Comparison of ENCODE assay signal across 10 cellular contexts in genomic region chr3:179181993-179182551, GRCh38. TPM values are rescaled to one million over a fixed set of nuclear protein-coding genes. Genes with fewer than 3 reads are reported as not detected.
A peak's percentile ranks its signal among the peaks of the same experiment; 100 is the strongest.
DNase-seq lines count a peak whose midpoint lies in the region; ATAC-seq, FAIRE-seq and TF ChIP-seq lines count a peak whose summit lies in the region.
"Had no signal": no experiment of that assay in that cellular context is flagged by ENCODE, and none has a peak within 500 bp of the region (broad histone marks: within the 10 kb centered on the region; RNA-seq: fewer than 3 reads in every experiment).

No MANE protein-coding gene starts in this region.

- WGBS in GM12878 (ENCODE audit: insufficient coverage, insufficient replicate concordance, low lambda C conversion rate, missing lambda C conversion rate), result 47% methylated on average over 4 of the region's 4 CpGs

- DNase-seq in ELR (ENCODE audit: low read depth) (peak; percentile 62), KBM-7 (peak; percentile 51), GM12878 (ENCODE audit: low read depth, low spot score) (no peak), SHP77 (lab: John Stamatoyannopoulos, UW) (no peak), islet precursor cell (no peak), cerebellar cortex (ENCODE audit: low spot score) (no peak)

- no peak overlapping the region for H3K9ac ChIP-seq in GM12878 (ENCODE audit: control insufficient read depth, insufficient read depth, low read length)
- H3K9ac ChIP-seq: parathyroid adenoma had no signal

- peaks cover 6% of the 10 kb centered on the region for H3K79me2 ChIP-seq in GM12878 (ENCODE audit: control insufficient read depth, insufficient read depth, low read length)

- TF ChIP-seq RAD21 in GM12878 (IDR thresholded peaks at IDR 0.05; ENCODE audit: insufficient read depth, low read depth, low read length), result no peak

- FAIRE-seq in GM12878 (lab: Jason Lieb, UNC), result no peak

- SMC1A ChIA-PET in GM12878 (lab: Charles Lee; ENCODE audit: uncharacterized antibody, unreplicated experiment), result interaction anchor here (0.5 to 2.5 kb wide), 9 partner anchors 10 to 202 kb away, joined by 3 to 9 read pairs (median 4); no protein-coding TSS in a partner anchor

- H3K27me3 ChIP-seq in GM12878 (replicated peaks in 1 of 2; ENCODE audit: control insufficient read depth in 2 of 2, insufficient read depth in 2 of 2, low read length in 1 of 2) (no peaks in the 10 kb centered on the region), neutrophil (no peaks in the 10 kb centered on the region)
- H3K27me3 ChIP-seq: hepatocyte had no signal

- TF ChIP-seq EP300 in GM12878 (IDR thresholded peaks at IDR 0.05; ENCODE audit: borderline replicate concordance in 1 of 2, control insufficient read depth in 1 of 2, low read depth in 2 of 2, low read length in 2 of 2), result no peak

- TF ChIP-seq POLR2A in GM12878 (IDR thresholded peaks at IDR 0.05; ENCODE audit: low read depth, low read length), result no peak

- H2AFZ ChIP-seq in GM12878 (ENCODE audit: control insufficient read depth, low read depth, low read length), result no peak overlapping the region
- H2AFZ ChIP-seq: hepatocyte, parathyroid adenoma had no signal

- TF ChIP-seq CTCF in GM12878 (IDR thresholded peaks at IDR 0.05 in 2 of 3, conservative IDR thresholded peaks at IDR 0.05 in 1 of 3; ENCODE audit: control insufficient read depth in 2 of 3, extremely low read depth in 1 of 3, insufficient read depth in 1 of 3, low read depth in 3 of 3, low read length in 3 of 3), result no peak
- no peak for TF ChIP-seq CTCF in neutrophil (IDR thresholded peaks at IDR 0.05)

- intact Hi-C loops in GM12878 (cut with micrococcal nuclease; ENCODE audit: unreplicated experiment), result no loop called here

- peak; percentile 23; the same call in 1 of the 3 replicates for ATAC-seq in GM12878
- no peak for ATAC-seq in HG02642 (IDR thresholded peaks at IDR 0.05; ENCODE audit: poor library complexity, unreplicated experiment)

- H3K36me3 ChIP-seq in GM12878 (ENCODE audit: control insufficient read depth in 2 of 2, insufficient read depth in 2 of 2, low read length in 1 of 2) (no peaks in the 10 kb centered on the region), neutrophil (no peaks in the 10 kb centered on the region)

- BruUV-seq in GM12878 (replicated peaks; lab: Mats Ljungman, UMichigan), result no TSS peak

- CTCF ChIA-PET in GM12878 (lab: Yijun Ruan, JAX), result interaction anchor here (0.6 to 1.4 kb wide), 4 partner anchors 9 to 133 kb away, joined by 3 to 4 read pairs (median 4); no protein-coding TSS in a partner anchor

- 0 out of 2 replicates have a peak overlapping the region, but pooled peaks have one; percentile 23 for H3K4me2 ChIP-seq in GM12878 (ENCODE audit: control insufficient read depth, insufficient read depth)

- H3K4me3 ChIP-seq in GM12878, result no peak overlapping the region
- no peak overlapping the region for H3K4me3 ChIP-seq in neutrophil (ENCODE audit: low read depth in 1 of 2, low read length in 1 of 2)
- H3K4me3 ChIP-seq: hepatocyte had no signal

- H3K4me1 ChIP-seq in GM12878 (ENCODE audit: control insufficient read depth, insufficient read depth, low read length) (peaks cover 3% of the 10 kb centered on the region; the same call in 1 of the 2 replicates), neutrophil (ENCODE audit: control insufficient read depth in 1 of 2, insufficient read depth in 1 of 2, low read depth in 1 of 2, low read length in 1 of 2) (peaks cover 34 to 40% of the 10 kb centered on the region in 2 experiments)

- no peak overlapping the region for H3K27ac ChIP-seq in GM12878 (ENCODE audit: control insufficient read depth, insufficient read depth)
- H3K27ac ChIP-seq in neutrophil, result peak overlapping the region; percentile 35
- H3K27ac ChIP-seq: parathyroid adenoma had no signal

- H4K20me1 ChIP-seq in GM12878 (ENCODE audit: control insufficient read depth, insufficient read depth), result no peaks in the 10 kb centered on the region

- RAD21 ChIA-PET in GM12878 (lab: Charles Lee; ENCODE audit: unreplicated experiment), result interaction anchor here (0.6 to 1.0 kb wide), 2 partner anchors 9 to 308 kb away, joined by 3 to 6 read pairs; no protein-coding TSS in a partner anchor

- H3K9me3 ChIP-seq in GM12878 (replicated peaks; ENCODE audit: control insufficient read depth, insufficient read depth, low read length), result no peaks in the 10 kb centered on the region
- H3K9me3 ChIP-seq in neutrophil, result no peaks in the 10 kb centered on the region

- in situ Hi-C loops in KBM-7 (cut with MboI; ENCODE audit: low pct_unique_long_range_greater_than_20kb, low sequenced_read_pairs) (no loop called here), GM12878 (cut with MboI) (no loop called here)

- POLR2A ChIA-PET in GM12878 (lab: Charles Lee), result interaction anchor here (0.5 to 0.6 kb wide), 2 partner anchors 358 to 380 kb away, joined by 3 to 8 read pairs; no protein-coding TSS in a partner anchor

TF ChIP-seq in GM12878, 131 proteins besides CTCF, POLR2A, EP300 and RAD21:
- TF ChIP-seq ESRRA (IDR thresholded peaks at IDR 0.05; ENCODE audit: low read length), result no peak
- TF ChIP-seq NRF1 (conservative IDR thresholded peaks at IDR 0.05; ENCODE audit: low read depth, low read length), result no peak
- TF ChIP-seq E2F4 (IDR thresholded peaks at IDR 0.05; ENCODE audit: low read depth, low read length), result no peak
- no peak for TF ChIP-seq SMAD5 (IDR thresholded peaks at IDR 0.05; ENCODE audit: low read depth)
- no peak for TF ChIP-seq BACH1 (IDR thresholded peaks at IDR 0.05; ENCODE audit: borderline replicate concordance)
- TF ChIP-seq POU2F2 (IDR thresholded peaks at IDR 0.05; ENCODE audit: borderline replicate concordance, low read depth, low read length), result no peak
- peak; percentile 41; the same call in 1 of the 2 replicates for TF ChIP-seq JUNB (IDR thresholded peaks at IDR 0.05)

RNA-seq across cellular contexts. Expression of gene PIK3CA, which starts 33.9 kb away (rescaled TPM):
- total RNA-seq in GM12878 (2013; cell fraction: nucleolus; rRNA removed), result 36.3 and 42.4 TPM in 2 replicates
- total RNA-seq in GM12878 (2014; rRNA removed) (10.8 and 13.9 TPM in 2 replicates), GM12878 (2014; rRNA removed; fragmentation: Illumina TruSeq; extraction: Trizol) (18.6 and 18.7 TPM in 2 replicates), GM12878 (2021) (16.9 and 17.4 TPM in 2 replicates)
- polyA plus RNA-seq in GM12878 (2011; ENCODE audit: low read depth), result 8.2 TPM
- polyA plus RNA-seq in GM12878 (2011; rRNA removed) (15.7 and 28.9 TPM in 2 replicates), GM12878 (2014; fragmentation: Illumina TruSeq; extraction: Trizol) (13.3 and 15.3 TPM in 2 replicates), GM12878 (2014; fragmentation: Nextera tagmentation; extraction: Ambion mirVana) (1 to 10 TPM; 3.0 to 4.1 TPM), GM12878 (2014; rRNA removed) (6.7 and 7.0 TPM in 2 replicates), GM12878 (2016; fragmentation: Nextera tagmentation; extraction: Ambion mirVana) (1 to 10 TPM; 3.5 to 7.2 TPM)
- polyA plus RNA-seq in GM12878 (2011; cell fraction: cytosol; rRNA removed), result 3.8 and 5.9 TPM in 2 replicates
- polyA plus RNA-seq in GM12878 (2011; cell fraction: nucleus; rRNA removed), result 9.5 and 12.6 TPM in 2 replicates
- polyA plus RNA-seq in GM12878 (2012), result 7.3 and 12.3 TPM in 2 replicates
- polyA minus RNA-seq in GM12878 (2011; rRNA and poly(A)+ RNA removed), result 17.2 and 30.1 TPM in 2 replicates
- polyA minus RNA-seq in GM12878 (2011; cell fraction: cytosol; rRNA and poly(A)+ RNA removed), result 9.1 and 10.8 TPM in 2 replicates
- polyA minus RNA-seq in GM12878 (2011; cell fraction: nucleus; rRNA and poly(A)+ RNA removed), result 10.5 and 12.6 TPM in 2 replicates

Comparison
In these comparisons a context has a peak if more than half of its experiments do, and no peak if none do; other contexts are left out.
1. DNase-seq: peak in ELR (single experiment) and KBM-7 (single experiment); none in GM12878 (single experiment), SHP77 (0 of 2), islet precursor cell (single experiment) and cerebellar cortex (single experiment).